Comparison of ENCODE assay signal across 10 cellular contexts in the genomic region with DNA sequence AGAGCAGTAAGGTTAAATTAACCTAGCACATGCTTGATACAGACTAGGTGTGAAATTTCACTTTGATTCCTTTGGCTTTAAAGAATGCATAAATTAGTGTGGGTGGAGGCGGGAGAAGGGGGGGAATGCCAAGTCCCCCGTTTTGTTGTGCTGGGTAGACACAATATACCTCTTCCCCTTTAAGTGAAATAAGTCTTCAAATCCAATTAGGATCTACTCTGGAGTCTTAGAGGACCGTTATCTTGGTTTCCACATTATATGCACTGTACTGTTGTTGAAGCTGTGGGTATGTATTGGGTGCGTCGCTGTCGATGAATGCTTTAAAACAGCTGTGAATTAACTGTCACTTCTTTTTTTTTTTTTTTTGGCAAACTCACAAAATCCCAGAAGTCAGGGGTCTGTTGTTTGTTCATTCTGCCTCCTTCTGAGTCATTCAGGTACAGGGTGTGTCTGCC. TPM values are rescaled to one million over a fixed set of nuclear protein-coding genes. Genes with fewer than 3 reads are reported as not detected.
DNase-seq lines count a peak whose midpoint lies in the region; ATAC-seq lines count a peak whose summit lies in the region.
"Had no signal": no experiment of that assay in that cellular context is flagged by ENCODE, and none has a peak within 500 bp of the region (broad histone marks: within the 10 kb centered on the region; RNA-seq: fewer than 3 reads in every experiment).

No MANE protein-coding gene starts in this region.

- peaks cover 7% of the 10 kb centered on the region for H3K36me3 ChIP-seq in thymus (ENCODE audit: control insufficient read depth, insufficient read depth)

- intact Hi-C loops in activated naive CD4-positive, alpha-beta T cell treated with anti-CD3 and anti-CD28 coated beads for 36 hours (cut with micrococcal nuclease) = loop anchor here (1.0 to 5.0 kb wide), 12 partner anchors 19 to 793 kb away; a partner anchor contains a TSS

- peak overlapping the region; percentile 82 for H3K27ac ChIP-seq in thymus (ENCODE audit: low read depth)

- DNase-seq in activated T-cell treated with anti-CD3 and anti-CD28 coated beads, Interleukin-2, amount 50 U/mL, for 24 hours = no peak
- no peak for DNase-seq in activated T-cell treated with anti-CD3 and anti-CD28 coated beads, Interleukin-2, amount 50 U/mL, for 1 hour
- peak; percentile 68 for DNase-seq in activated naive CD4-positive, alpha-beta T cell treated with anti-CD3 and anti-CD28 coated beads for 36 hours
- DNase-seq in immature natural killer cell (peak; percentile 32 to 50 (median 39)), NCI-H748 (lab: John Stamatoyannopoulos, UW; ENCODE audit: unreplicated experiment) (no peak), cerebellar cortex (ENCODE audit: low spot score) (no peak)
- DNase-seq: DMS 273 treated with DMSO at 0.1 percent for 48 hours had no signal

- peak overlapping the region; percentile 100 for H3K4me3 Mint-ChIP-seq in activated T-cell treated with anti-CD3 and anti-CD28 coated beads, Interleukin-2, amount 50 U/mL, for 24 hours
- peak overlapping the region; percentile 99 for H3K4me3 Mint-ChIP-seq in activated naive CD4-positive, alpha-beta T cell treated with anti-CD3 and anti-CD28 coated beads for 36 hours
- H3K4me3 Mint-ChIP-seq in immature natural killer cell = peak overlapping the region; percentile 96 to 100 (median 98)

- H3K27ac Mint-ChIP-seq in activated T-cell treated with anti-CD3 and anti-CD28 coated beads, Interleukin-2, amount 50 U/mL, for 24 hours = peak overlapping the region; percentile 97
- H3K27ac Mint-ChIP-seq in activated naive CD4-positive, alpha-beta T cell treated with anti-CD3 and anti-CD28 coated beads for 36 hours = peak overlapping the region; percentile 99
- peak overlapping the region; percentile 92 to 100 (median 98) for H3K27ac Mint-ChIP-seq in immature natural killer cell

- peaks cover 8% of the 10 kb centered on the region for H3K4me1 ChIP-seq in thymus (ENCODE audit: control insufficient read depth, insufficient read depth, low read length)

- peaks cover 1% of the 10 kb centered on the region for H3K9me3 ChIP-seq in thymus (ENCODE audit: control insufficient read depth)

- peaks cover 11% of the 10 kb centered on the region for H3K9me3 Mint-ChIP-seq in activated T-cell treated with anti-CD3 and anti-CD28 coated beads, Interleukin-2, amount 50 U/mL, for 24 hours
- peaks cover 15% of the 10 kb centered on the region for H3K9me3 Mint-ChIP-seq in activated naive CD4-positive, alpha-beta T cell treated with anti-CD3 and anti-CD28 coated beads for 36 hours
- no peaks in the 10 kb centered on the region for H3K9me3 Mint-ChIP-seq in immature natural killer cell

- H3K4me1 Mint-ChIP-seq in activated T-cell treated with anti-CD3 and anti-CD28 coated beads, Interleukin-2, amount 50 U/mL, for 24 hours (ENCODE audit: low read depth) = peaks cover 54% of the 10 kb centered on the region
- H3K4me1 Mint-ChIP-seq in activated naive CD4-positive, alpha-beta T cell treated with anti-CD3 and anti-CD28 coated beads for 36 hours (ENCODE audit: low read depth) = peaks cover 32% of the 10 kb centered on the region
- H3K4me1 Mint-ChIP-seq in immature natural killer cell = peaks cover 48 to 53% of the 10 kb centered on the region in 2 donors

- CTCF ChIA-PET in activated naive CD4-positive, alpha-beta T cell treated with anti-CD3 and anti-CD28 coated beads for 36 hours (lab: Charles Lee) = interaction anchor here (0.6 to 2.2 kb wide), 17 partner anchors 14 to 314 kb away, joined by 3 to 14 read pairs (median 4); no protein-coding TSS in a partner anchor

- peak overlapping the region; percentile 79 for H3K4me3 ChIP-seq in thymus (ENCODE audit: low read length)

- no peaks in the 10 kb centered on the region for H3K27me3 ChIP-seq in thymus (ENCODE audit: control insufficient read depth, insufficient read depth)

- ATAC-seq in HG02852 (IDR thresholded peaks at IDR 0.05; ENCODE audit: unreplicated experiment) = no peak

- no peaks in the 10 kb centered on the region for H3K27me3 Mint-ChIP-seq in activated T-cell treated with anti-CD3 and anti-CD28 coated beads, Interleukin-2, amount 50 U/mL, for 24 hours
- no peaks in the 10 kb centered on the region for H3K27me3 Mint-ChIP-seq in activated naive CD4-positive, alpha-beta T cell treated with anti-CD3 and anti-CD28 coated beads for 36 hours (ENCODE audit: low read depth)
- H3K27me3 Mint-ChIP-seq in immature natural killer cell (ENCODE audit: low read depth in 3 of 3) = peaks cover 14 to 30% (median 30%) of the 10 kb centered on the region in 3 donors

- H3K36me3 Mint-ChIP-seq in activated T-cell treated with anti-CD3 and anti-CD28 coated beads, Interleukin-2, amount 50 U/mL, for 24 hours (ENCODE audit: low read depth) = peaks cover 64% of the 10 kb centered on the region
- H3K36me3 Mint-ChIP-seq in activated naive CD4-positive, alpha-beta T cell treated with anti-CD3 and anti-CD28 coated beads for 36 hours (ENCODE audit: low read depth) = peaks cover 53% of the 10 kb centered on the region
- H3K36me3 Mint-ChIP-seq in immature natural killer cell = peaks cover 17 to 28% (median 18%) of the 10 kb centered on the region in 3 donors

- 25% methylated on average over 6 of the region's 6 CpGs for WGBS in thymus

RNA-seq across cellular contexts. Expression of a gene that starts 1.6 kb away (rescaled TPM):
- 100 to 1,000 TPM; 129 to 131 TPM for total RNA-seq in activated naive CD4-positive, alpha-beta T cell treated with anti-CD3 and anti-CD28 coated beads for 36 hours
- 100 to 1,000 TPM in 2 of 3 donors, 10 to 100 TPM in 1; 99.8 to 142 (median 126) TPM for polyA plus RNA-seq in immature natural killer cell
- polyA plus RNA-seq in thymus = 45.6 TPM
- total RNA-seq: NCI-H460 had no signal

Comparison
In these comparisons a context has a peak if more than half of its experiments do, and no peak if none do; other contexts are left out.
1. DNase-seq: peak in activated naive CD4-positive, alpha-beta T cell treated with anti-CD3 and anti-CD28 coated beads for 36 hours (single experiment) and immature natural killer cell (3 of 3); none in activated T-cell treated with anti-CD3 and anti-CD28 coated beads, Interleukin-2, amount 50 U/mL, for 24 hours (single experiment), activated T-cell treated with anti-CD3 and anti-CD28 coated beads, Interleukin-2, amount 50 U/mL, for 1 hour (single experiment), NCI-H748 (single experiment) and cerebellar cortex (single experiment).
2. Peak in every context shown above with its lines, with median percentiles within 50 percentile points of each other: H3K27ac Mint-ChIP-seq and H3K4me3 Mint-ChIP-seq.